In the genomic region with DNA sequence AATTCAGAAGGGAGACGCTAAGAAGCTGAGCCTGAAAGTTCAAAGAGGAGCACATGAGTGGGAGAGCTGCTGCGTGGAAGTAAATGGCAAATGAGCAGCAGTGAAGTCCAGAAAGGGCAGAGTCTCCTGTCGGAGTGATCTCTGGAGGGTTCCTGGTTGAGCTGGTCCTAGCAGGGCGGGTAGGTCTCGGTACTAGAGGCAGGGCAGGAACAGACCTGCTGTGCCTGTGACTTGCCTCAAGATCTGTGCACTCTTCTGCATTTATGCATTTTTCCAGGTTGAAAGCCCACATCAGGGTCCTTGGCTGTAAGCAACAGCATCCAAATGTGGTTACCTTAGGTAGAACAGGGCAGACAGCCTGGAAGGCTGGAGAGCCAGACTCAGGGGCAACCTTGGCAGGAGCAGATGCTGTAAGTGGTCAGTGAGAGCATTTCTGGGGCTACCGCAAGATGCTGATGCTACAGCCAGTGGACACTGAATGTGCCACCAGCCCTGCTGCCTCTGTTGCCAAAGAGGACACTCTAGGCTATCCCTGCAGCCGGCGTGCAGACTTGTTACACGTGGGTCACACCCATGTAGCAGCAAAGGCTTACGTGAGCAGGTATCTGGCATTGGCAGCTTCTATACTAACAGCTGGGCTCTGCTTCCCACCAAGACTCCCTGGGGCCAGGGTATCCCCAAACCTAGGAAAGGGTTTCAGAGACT, we compare ENCODE assay signal across 19 cellular contexts.
"Had no signal": no experiment of that assay in that cellular context is flagged by ENCODE, and none has a peak within 500 bp of the region (broad histone marks: within the 10 kb centered on the region; RNA-seq: fewer than 3 reads in every experiment).

No MANE protein-coding gene starts in this region.

- H3K36me3 ChIP-seq: brain microvascular endothelial cell, cardiac muscle cell had no signal

- DNase-seq: activated CD4-positive, alpha-beta T cell treated with anti-CD3 and anti-CD28 coated beads for 1 hour; activated CD4-positive, alpha-beta T cell treated with anti-CD3 and anti-CD28 coated beads, Interleukin-2, amount 10 ng/mL, durations not matched to agents 24 days and 14 days; activated CD4-positive, alpha-beta T cell treated with anti-CD3 and anti-CD28 coated beads, Interleukin-2, amount 50 U/mL, for 48 hours; activated gamma-delta T cell treated with Interleukin-2 at 50 U/mL for 16 hours; activated naive CD4-positive, alpha-beta T cell treated with anti-CD3 and anti-CD28 coated beads, Interleukin-2, amount 10 ng/mL, durations not matched to agents 7 days and 5 days; activated naive CD8-positive, alpha-beta T cell treated with anti-CD3 and anti-CD28 coated beads for 36 hours; activated T-cell treated with anti-CD3 and anti-CD28 coated beads, Interleukin-2, amount 50 U/mL, for 72 hours; brain microvascular endothelial cell; MV-4-11; NCI-H1105; NCI-H1436 treated with DMSO at 0.1 percent for 48 hours; NCI-H187 treated with DMSO at 0.1 percent for 48 hours; NCI-H2081 treated with DMSO at 0.1 percent for 48 hours; NCI-H446; NCI-H524; PC-9; SHP77 treated with DMSO at 0.1 percent for 48 hours had no signal

- H3K27me3 ChIP-seq: brain microvascular endothelial cell, cardiac muscle cell had no signal

- H2AFZ ChIP-seq: PC-9 had no signal

- H3K4me2 ChIP-seq: PC-9 had no signal

- H3K27ac ChIP-seq: brain microvascular endothelial cell, cardiac muscle cell, KMS-11, PC-9 had no signal

- H3K4me3 ChIP-seq: cardiac muscle cell, PC-9 had no signal

- H3K9ac ChIP-seq: KMS-11 had no signal

- ATAC-seq: activated T-cell treated with anti-CD3 and anti-CD28 coated beads, Interleukin-2, amount 50 U/mL, for 72 hours had no signal
